ENCODE assay signal across 1 cellular context in the genomic region with DNA sequence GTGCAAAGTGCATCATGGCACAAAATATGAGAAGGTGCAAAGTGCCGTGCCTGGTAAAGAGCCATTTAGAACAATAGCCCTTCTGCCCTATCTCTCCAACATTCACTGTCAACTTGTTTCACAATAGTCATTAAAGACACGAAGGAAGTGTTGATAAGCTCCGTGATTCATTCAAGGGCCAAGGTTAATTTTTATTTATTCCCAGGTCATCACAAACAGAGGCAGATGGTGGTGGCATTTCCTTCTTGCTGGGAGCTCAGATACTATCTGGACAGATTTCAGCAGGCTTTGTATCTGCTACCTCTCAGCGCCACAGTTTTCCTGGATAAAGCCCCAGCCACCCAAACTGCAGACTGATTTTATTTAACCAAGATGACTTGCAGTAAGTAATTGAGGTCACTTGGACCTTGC.
TF ChIP-seq lines count a peak whose summit lies in the region.

No MANE protein-coding gene starts in this region.

TF ChIP-seq in K562, 482 proteins besides CTCF, POLR2A, EP300 and RAD21 (continued from another document):
- TF ChIP-seq, protein P1, sequence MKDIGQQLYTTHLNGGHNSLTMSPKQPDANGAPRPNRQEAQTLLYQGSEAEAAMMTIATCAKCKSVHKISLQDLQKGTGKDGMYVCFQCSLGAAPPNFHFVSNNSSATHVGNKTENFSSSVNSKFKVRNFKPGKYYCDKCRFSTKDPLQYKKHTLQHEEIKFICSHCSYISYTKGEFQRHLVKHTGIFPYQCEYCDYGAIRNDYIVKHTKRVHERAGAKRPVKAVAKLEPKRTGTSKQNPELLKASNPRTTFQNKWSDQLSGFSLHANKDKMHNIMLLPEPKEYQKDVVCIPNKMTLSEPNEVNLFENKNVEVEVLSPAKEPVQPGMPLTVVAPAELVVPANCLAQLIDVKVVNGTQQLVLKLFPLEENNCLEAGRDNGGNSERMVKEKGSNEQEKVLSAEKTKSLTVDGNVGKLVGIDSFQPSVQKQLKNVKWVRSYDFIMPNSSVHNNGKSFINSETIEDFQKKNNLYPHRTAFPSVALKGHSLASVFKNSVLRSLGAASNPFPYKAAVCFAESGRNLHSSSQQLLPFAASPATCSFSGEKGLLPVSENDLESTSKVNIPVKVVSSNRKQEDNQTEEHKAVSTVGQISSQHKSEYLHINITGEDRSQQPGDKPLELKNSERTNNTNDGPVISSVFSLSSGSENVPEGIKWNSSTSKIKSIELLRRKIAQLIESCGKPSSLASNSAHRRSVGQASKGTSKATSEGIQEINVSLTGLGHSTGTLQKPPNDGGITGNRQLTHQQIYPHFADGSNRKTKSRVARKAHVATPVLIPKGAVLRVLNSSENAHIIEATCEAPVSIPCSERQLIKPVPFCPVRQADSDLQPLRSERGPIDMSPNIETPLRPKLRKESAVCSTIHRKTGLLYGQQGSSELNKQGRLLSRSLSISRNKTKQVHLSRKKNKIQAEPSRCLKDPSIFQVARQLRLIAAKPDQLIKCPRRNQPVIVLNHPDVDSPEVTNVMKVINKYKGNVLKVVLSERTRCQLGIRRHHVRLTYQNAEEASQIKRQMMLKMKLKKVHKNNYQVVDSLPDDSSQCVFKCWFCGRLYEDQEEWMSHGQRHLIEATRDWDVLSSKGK (CRISPR knock-in tag; IDR thresholded peaks at IDR 0.05), result no peak
- no peak for TF ChIP-seq FOXA3 (CRISPR knock-in tag; conservative IDR thresholded peaks at IDR 0.05 in 1 of 2, IDR thresholded peaks at IDR 0.05 in 1 of 2)
- no peak for TF ChIP-seq CBFB (CRISPR knock-in tag; IDR thresholded peaks at IDR 0.05)
